Comparison of ENCODE assay signal across 8 cellular contexts in the genomic region with DNA sequence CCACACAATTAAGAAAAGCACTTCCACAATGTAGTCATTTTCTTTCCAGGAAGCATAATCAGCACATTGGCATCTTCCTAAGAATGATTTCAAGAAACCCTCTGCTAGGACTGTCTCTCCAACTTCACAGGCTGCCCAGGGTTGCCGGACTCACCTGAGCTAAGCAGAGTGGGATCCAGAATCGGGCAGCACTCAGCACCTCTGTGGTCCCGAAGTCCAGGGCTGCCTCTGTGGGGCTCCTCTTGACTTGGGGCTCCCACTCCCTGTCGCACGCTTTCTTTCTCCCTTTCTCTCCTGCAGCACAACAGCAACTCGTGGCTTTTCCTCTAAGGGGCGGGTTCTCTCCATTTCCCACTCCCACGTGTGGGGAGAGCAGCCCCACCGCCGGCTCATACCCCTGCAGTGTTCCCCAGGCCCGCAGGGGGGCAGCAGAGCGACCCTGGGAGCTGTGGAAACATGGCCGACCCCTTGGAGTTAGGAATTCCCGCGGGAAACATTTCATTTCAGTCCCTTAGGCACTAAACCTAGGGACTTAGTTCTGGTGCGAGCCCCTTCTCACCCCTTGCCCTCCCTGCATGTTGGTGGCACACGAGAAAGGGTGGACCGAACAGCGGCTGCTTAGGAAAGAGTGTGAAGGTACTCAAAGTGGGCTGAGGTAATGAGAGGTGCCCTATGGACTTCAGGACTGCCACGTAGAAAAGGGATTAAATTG. TPM values are rescaled to one million over a fixed set of nuclear protein-coding genes. Genes with fewer than 3 reads are reported as not detected.
A peak's percentile ranks its signal among the peaks of the same experiment; 100 is the strongest.
DNase-seq lines count a peak whose midpoint lies in the region; ATAC-seq, FAIRE-seq and TF ChIP-seq lines count a peak whose summit lies in the region.

A gene with protein sequence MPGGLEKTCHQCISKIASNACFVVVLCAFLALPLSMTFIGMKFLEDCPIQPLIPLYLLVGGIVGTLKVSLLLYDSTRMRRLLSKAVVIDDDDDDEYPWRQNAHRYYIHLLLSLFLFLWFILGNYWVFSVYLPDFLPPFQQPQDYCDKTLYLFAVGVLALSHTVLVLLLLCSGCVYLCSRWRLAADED (minus strand): TSS at position 316 of the 712 bp plus-strand sequence. CDS start 6,647 bp downstream, outside the sequence.

- no peak within 1 kb of the TSS for H2AFZ ChIP-seq in OCI-LY1 (ENCODE audit: low read length)

- POLR2A ChIA-PET in HEK293 (lab: Yijun Ruan, JAX): interaction anchor here (0.5 kb wide), 1 partner anchor 853 kb away, joined by 3 read pairs; no protein-coding TSS in a partner anchor

- BruUV-seq in Calu3 (replicated peaks; lab: Mats Ljungman, UMichigan): no TSS peak

- H3K27ac ChIP-seq in HEK293 (ENCODE audit: extremely low read depth, low read depth, low read length): no peak within 1 kb of the TSS; the same call in 1 of the 2 replicates
- no peak within 1 kb of the TSS for H3K27ac ChIP-seq in OCI-LY1 (ENCODE audit: low read depth, low read length, poor library complexity, severe bottlenecking)
- H3K27ac ChIP-seq in vagina: no peak within 1 kb of the TSS

- no peaks in the 10 kb centered on the region for H3K27me3 ChIP-seq in OCI-LY1 (ENCODE audit: insufficient read depth, low read length)
- H3K27me3 ChIP-seq in vagina: no peaks in the 10 kb centered on the region

- peak within 1 kb of the TSS; percentile 56 for H3K4me3 Mint-ChIP-seq in Calu3 (ENCODE audit: low read depth, unreplicated experiment)

- H3K27me3 Mint-ChIP-seq in Calu3 (ENCODE audit: unreplicated experiment): peaks cover 30% of the 10 kb centered on the region

- H3K4me1 Mint-ChIP-seq in Calu3 (ENCODE audit: low read depth, unreplicated experiment): peaks cover 11% of the 10 kb centered on the region

- H3K79me2 ChIP-seq in OCI-LY1 (ENCODE audit: insufficient read depth, low read length): no peaks in the 10 kb centered on the region

- TF ChIP-seq POLR2A in vagina (IDR thresholded peaks at IDR 0.05): no peak

- H3K4me3 ChIP-seq in HEK293 (ENCODE audit: low read depth, low read length) (no peak within 1 kb of the TSS), OCI-LY1 (ENCODE audit: low read depth, low read length, poor library complexity, severe bottlenecking) (peak within 1 kb of the TSS; percentile 22), vagina (peak within 1 kb of the TSS in 1 of 2 donors; percentile 10)

- no peaks in the 10 kb centered on the region for H3K9me3 ChIP-seq in HEK293 (ENCODE audit: control insufficient read depth, insufficient read depth, low read depth, low read length)
- no peaks in the 10 kb centered on the region for H3K9me3 ChIP-seq in OCI-LY1 (ENCODE audit: low read length)
- no peaks in the 10 kb centered on the region for H3K9me3 ChIP-seq in vagina

- H3K9me2 ChIP-seq in OCI-LY1 (ENCODE audit: low read depth, low read length): no peaks in the 10 kb centered on the region

- peak; percentile 74 for DNase-seq in Calu3
- DNase-seq in activated gamma-delta T cell (lab: John Stamatoyannopoulos, UW): peak; percentile 9
- peak; percentile 23 to 76 for DNase-seq in frontal cortex (ENCODE audit: low spot score in 2 of 2)
- DNase-seq in occipital lobe (lab: John Stamatoyannopoulos, UW): peak; percentile 26
- DNase-seq in vagina (ENCODE audit: extremely low spot score in 2 of 2): peak in 1 of 2 donors; percentile 78

- no peaks in the 10 kb centered on the region for H3K36me3 ChIP-seq in HEK293 (ENCODE audit: control insufficient read depth in 2 of 2, insufficient read depth in 1 of 2, low read length in 2 of 2)
- no peaks in the 10 kb centered on the region for H3K36me3 ChIP-seq in OCI-LY1 (ENCODE audit: insufficient read depth, low read length)
- no peaks in the 10 kb centered on the region for H3K36me3 ChIP-seq in vagina

- CTCF ChIA-PET in Calu3 (lab: Charles Lee): no interaction called here
- CTCF ChIA-PET in HEK293 (lab: Yijun Ruan, JAX): interaction anchor here (0.5 to 1.5 kb wide), 9 partner anchors 10 to 282 kb away, joined by 3 to 5 read pairs (median 3); no protein-coding TSS in a partner anchor

- no peaks in the 10 kb centered on the region for H3F3A ChIP-seq in OCI-LY1 (ENCODE audit: insufficient read depth, low read length)

- intact Hi-C loops in Calu3 (cut with micrococcal nuclease; ENCODE audit: unreplicated experiment) (no loop called here), vagina (cut with DNase I) (no loop called here)

- no peak within 1 kb of the TSS for H3K27ac Mint-ChIP-seq in Calu3 (ENCODE audit: unreplicated experiment)

- peak within 1 kb of the TSS; percentile 25; the same call in 1 of the 2 replicates for H3K4me2 ChIP-seq in OCI-LY1 (ENCODE audit: low read length)

- peak; percentile 70 for TF ChIP-seq CTCF in Calu3 (IDR thresholded peaks at IDR 0.05; ENCODE audit: unreplicated experiment)
- TF ChIP-seq CTCF in HEK293 (tag by site-specific recombination; IDR thresholded peaks at IDR 0.05): peak; percentile 75
- peak; percentile 98 for TF ChIP-seq CTCF in OCI-LY1 (IDR thresholded peaks at IDR 0.05; ENCODE audit: low read length)
- peak in 2 of 3 experiments; percentile 29 to 56 for TF ChIP-seq CTCF in vagina (IDR thresholded peaks at IDR 0.05)

- H3K4me1 ChIP-seq in HEK293 (ENCODE audit: control insufficient read depth, insufficient read depth, low read length): no peaks in the 10 kb centered on the region
- H3K4me1 ChIP-seq in OCI-LY1 (ENCODE audit: insufficient read depth, low read length, severe bottlenecking): peaks cover 7% of the 10 kb centered on the region
- H3K4me1 ChIP-seq in vagina: no peaks in the 10 kb centered on the region

- no peak within 1 kb of the TSS for H3K9ac ChIP-seq in OCI-LY1 (ENCODE audit: low read length)

- no peak for FAIRE-seq in frontal cortex (lab: Jason Lieb, UNC)

- ATAC-seq in GM18868 (IDR thresholded peaks at IDR 0.05; ENCODE audit: unreplicated experiment): no peak

- no peaks in the 10 kb centered on the region for H3K36me3 Mint-ChIP-seq in Calu3 (ENCODE audit: insufficient read depth, unreplicated experiment)

- H3K9me3 Mint-ChIP-seq in Calu3 (ENCODE audit: low read depth, unreplicated experiment): no peaks in the 10 kb centered on the region

- no peaks in the 10 kb centered on the region for H4K20me1 ChIP-seq in OCI-LY1 (ENCODE audit: insufficient read depth, low read length)

TF ChIP-seq in HEK293, 187 proteins besides CTCF, POLR2A, EP300 and RAD21 (continues in another document):
- no peak for TF ChIP-seq ZBTB20 (tag by site-specific recombination; IDR thresholded peaks at IDR 0.05)
- no peak for TF ChIP-seq ZNF140 (tag by site-specific recombination; IDR thresholded peaks at IDR 0.05)
- 0 out of 2 replicates have a peak, but pooled peaks have one; percentile 25 for TF ChIP-seq ZFP69B (tag by site-specific recombination; IDR thresholded peaks at IDR 0.05)
- no peak for TF ChIP-seq ZNF48 (tag by site-specific recombination; IDR thresholded peaks at IDR 0.05)
- TF ChIP-seq SP7 (tag by site-specific recombination; IDR thresholded peaks at IDR 0.05): peak; percentile 34; the same call in 1 of the 2 replicates
- no peak for TF ChIP-seq TRIM28 (IDR thresholded peaks at IDR 0.05; ENCODE audit: borderline replicate concordance, low read length)
- TF ChIP-seq, protein P1, sequence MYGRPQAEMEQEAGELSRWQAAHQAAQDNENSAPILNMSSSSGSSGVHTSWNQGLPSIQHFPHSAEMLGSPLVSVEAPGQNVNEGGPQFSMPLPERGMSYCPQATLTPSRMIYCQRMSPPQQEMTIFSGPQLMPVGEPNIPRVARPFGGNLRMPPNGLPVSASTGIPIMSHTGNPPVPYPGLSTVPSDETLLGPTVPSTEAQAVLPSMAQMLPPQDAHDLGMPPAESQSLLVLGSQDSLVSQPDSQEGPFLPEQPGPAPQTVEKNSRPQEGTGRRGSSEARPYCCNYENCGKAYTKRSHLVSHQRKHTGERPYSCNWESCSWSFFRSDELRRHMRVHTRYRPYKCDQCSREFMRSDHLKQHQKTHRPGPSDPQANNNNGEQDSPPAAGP (tag by site-specific recombination; IDR thresholded peaks at IDR 0.05): no peak
- TF ChIP-seq ZNF132 (tag by site-specific recombination; IDR thresholded peaks at IDR 0.05; ENCODE audit: borderline replicate concordance): no peak
- TF ChIP-seq, protein P2, sequence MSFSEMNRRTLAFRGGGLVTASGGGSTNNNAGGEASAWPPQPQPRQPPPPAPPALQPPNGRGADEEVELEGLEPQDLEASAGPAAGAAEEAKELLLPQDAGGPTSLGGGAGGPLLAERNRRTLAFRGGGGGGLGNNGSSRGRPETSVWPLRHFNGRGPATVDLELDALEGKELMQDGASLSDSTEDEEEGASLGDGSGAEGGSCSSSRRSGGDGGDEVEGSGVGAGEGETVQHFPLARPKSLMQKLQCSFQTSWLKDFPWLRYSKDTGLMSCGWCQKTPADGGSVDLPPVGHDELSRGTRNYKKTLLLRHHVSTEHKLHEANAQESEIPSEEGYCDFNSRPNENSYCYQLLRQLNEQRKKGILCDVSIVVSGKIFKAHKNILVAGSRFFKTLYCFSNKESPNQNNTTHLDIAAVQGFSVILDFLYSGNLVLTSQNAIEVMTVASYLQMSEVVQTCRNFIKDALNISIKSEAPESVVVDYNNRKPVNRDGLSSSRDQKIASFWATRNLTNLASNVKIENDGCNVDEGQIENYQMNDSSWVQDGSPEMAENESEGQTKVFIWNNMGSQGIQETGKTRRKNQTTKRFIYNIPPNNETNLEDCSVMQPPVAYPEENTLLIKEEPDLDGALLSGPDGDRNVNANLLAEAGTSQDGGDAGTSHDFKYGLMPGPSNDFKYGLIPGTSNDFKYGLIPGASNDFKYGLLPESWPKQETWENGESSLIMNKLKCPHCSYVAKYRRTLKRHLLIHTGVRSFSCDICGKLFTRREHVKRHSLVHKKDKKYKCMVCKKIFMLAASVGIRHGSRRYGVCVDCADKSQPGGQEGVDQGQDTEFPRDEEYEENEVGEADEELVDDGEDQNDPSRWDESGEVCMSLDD (tag by site-specific recombination; IDR thresholded peaks at IDR 0.05): no peak
- TF ChIP-seq ZNF777 (tag by site-specific recombination; IDR thresholded peaks at IDR 0.05; ENCODE audit: borderline replicate concordance): no peak

RNA-seq across cellular contexts. Expression of the gene that starts here (rescaled TPM):
- total RNA-seq in Calu3 (2022) (not detected in 2 replicates), frontal cortex (1.6 TPM), occipital lobe (0.16 TPM), vagina (0.25 TPM)

Comparison
In these comparisons a context has a peak if more than half of its experiments do, and no peak if none do; other contexts are left out.
1. Peak in DNase-seq in Calu3; RNA of the gene not detected or under 1 TPM.
2. Peak in DNase-seq in occipital lobe; RNA of the gene not detected or under 1 TPM.
3. CTCF ChIP-seq: peak in every context shown above with its lines; median percentile 98 in OCI-LY1; 75 in HEK293; 70 in Calu3; 42 in vagina.